ENCODE assay signal across 1 cellular context in genomic region chr2:241672243-241673188, GRCh38.
TF ChIP-seq lines count a peak whose summit lies in the region.

No MANE protein-coding gene starts in this region.

TF ChIP-seq in GM12891, 5 proteins besides CTCF, POLR2A, EP300 and RAD21:
- no peak for TF ChIP-seq POU2F2 (IDR thresholded peaks at IDR 0.05; ENCODE audit: low read depth, low read length)
